In genomic region chr6:13526718-13527668, GRCh38 we compare ENCODE assay signal across 8 cellular contexts. TPM values are rescaled to one million over a fixed set of nuclear protein-coding genes. Genes with fewer than 3 reads are reported as not detected.
DNase-seq lines count a peak whose midpoint lies in the region; ATAC-seq and TF ChIP-seq lines count a peak whose summit lies in the region.

No MANE protein-coding gene starts in this region.

- no peak overlapping the region for H3K4me3 ChIP-seq in GM06990 (replicated peaks; ENCODE audit: low read depth, low read length)
- peak overlapping the region; percentile 15; the same call in 1 of the 2 replicates for H3K4me3 ChIP-seq in Jurkat, Clone E6-1 (ENCODE audit: low read length)

- H3K27me3 Mint-ChIP-seq in stimulated activated naive B cell treated with anti-CD40 and anti-IgM and Interleukin-4, amounts not matched to agents 10 μg/mL and 1 μg/mL and 100 μg/mL, for 72 hours = no peaks in the 10 kb centered on the region

- no peaks in the 10 kb centered on the region for H3K36me3 Mint-ChIP-seq in stimulated activated naive B cell treated with anti-CD40 and anti-IgM and Interleukin-4, amounts not matched to agents 10 μg/mL and 1 μg/mL and 100 μg/mL, for 72 hours

- no peaks in the 10 kb centered on the region for H3K36me3 ChIP-seq in GM06990 (ENCODE audit: control insufficient read depth, insufficient read depth, low read length)

- peaks cover 25 to 43% of the 10 kb centered on the region in 2 donors for H3K4me1 Mint-ChIP-seq in stimulated activated naive B cell treated with anti-CD40 and anti-IgM and Interleukin-4, amounts not matched to agents 10 μg/mL and 1 μg/mL and 100 μg/mL, for 72 hours

- no peaks in the 10 kb centered on the region for H3K27me3 ChIP-seq in GM06990 (replicated peaks; ENCODE audit: control insufficient read depth, insufficient read depth, low read length)

- peak; percentile 66 for ATAC-seq in GM21526 (IDR thresholded peaks at IDR 0.05; ENCODE audit: low FRiP score, unreplicated experiment)
- ATAC-seq in esophagus mucosa = peak; percentile 72
- ATAC-seq in stimulated activated naive B cell treated with anti-CD40 and anti-IgM and Interleukin-4, amounts not matched to agents 10 μg/mL and 1 μg/mL and 100 μg/mL, for 72 hours (replicated peaks) = peak; percentile 98 to 99

- DNase-seq in GM06990 (ENCODE audit: extremely low read depth, insufficient read length) (peak; percentile 50), SHP77 (lab: John Stamatoyannopoulos, UW) (peak; percentile 64 to 73), NK-92 (lab: John Stamatoyannopoulos, UW; ENCODE audit: unreplicated experiment) (no peak), T1000 (lab: John Stamatoyannopoulos, UW) (no peak)
- peak; percentile 95 for DNase-seq in Jurkat, Clone E6-1 (ENCODE audit: low read depth, low spot score)
- DNase-seq in stimulated activated naive B cell treated with anti-CD40 and anti-IgM and Interleukin-4, amounts not matched to agents 10 μg/mL and 1 μg/mL and 100 μg/mL, for 72 hours = peak; percentile 50

- peak overlapping the region; percentile 80 for H3K27ac Mint-ChIP-seq in stimulated activated naive B cell treated with anti-CD40 and anti-IgM and Interleukin-4, amounts not matched to agents 10 μg/mL and 1 μg/mL and 100 μg/mL, for 72 hours

- no peak for TF ChIP-seq CTCF in GM06990 (IDR thresholded peaks at IDR 0.05; ENCODE audit: insufficient read depth, low read length, poor library complexity, severe bottlenecking)

- H3K9me3 Mint-ChIP-seq in stimulated activated naive B cell treated with anti-CD40 and anti-IgM and Interleukin-4, amounts not matched to agents 10 μg/mL and 1 μg/mL and 100 μg/mL, for 72 hours = no peaks in the 10 kb centered on the region

- peak overlapping the region; percentile 12 to 26 for H3K4me3 Mint-ChIP-seq in stimulated activated naive B cell treated with anti-CD40 and anti-IgM and Interleukin-4, amounts not matched to agents 10 μg/mL and 1 μg/mL and 100 μg/mL, for 72 hours

RNA-seq across cellular contexts. Expression of gene GFOD1, which starts 39.6 kb away (rescaled TPM):
- polyA plus RNA-seq in Jurkat, Clone E6-1 (2012; ENCODE audit: insufficient read depth, insufficient read length) = 4.1 TPM
- total RNA-seq in esophagus mucosa = 22.8 TPM

RNA-seq across cellular contexts. Expression of gene SIRT5, which starts 47.4 kb away (rescaled TPM):
- 11.0 TPM for polyA plus RNA-seq in Jurkat, Clone E6-1 (2012; ENCODE audit: insufficient read depth, insufficient read length)
- total RNA-seq in esophagus mucosa = 7.2 TPM

Comparison
In these comparisons a context has a peak if more than half of its experiments do, and no peak if none do; other contexts are left out.
1. DNase-seq: peak in GM06990 (single experiment), Jurkat, Clone E6-1 (single experiment), SHP77 (2 of 2) and stimulated activated naive B cell treated with anti-CD40 and anti-IgM and Interleukin-4, amounts not matched to agents 10 μg/mL and 1 μg/mL and 100 μg/mL, for 72 hours (single experiment); none in NK-92 (single experiment) and T1000 (single experiment).
2. Peak in every context shown above with its lines, with median percentiles within 50 percentile points of each other: ATAC-seq.